12 cellular contexts compared by ENCODE assay signal in genomic region chr3:73580343-73580742, GRCh38. TPM values are rescaled to one million over a fixed set of nuclear protein-coding genes. Genes with fewer than 3 reads are reported as not detected.
DNase-seq lines count a peak whose midpoint lies in the region; ATAC-seq and TF ChIP-seq lines count a peak whose summit lies in the region.
"Had no signal": no experiment of that assay in that cellular context is flagged by ENCODE, and none has a peak within 500 bp of the region (broad histone marks: within the 10 kb centered on the region; RNA-seq: fewer than 3 reads in every experiment).

No MANE protein-coding gene starts in this region.

- peak overlapping the region; percentile 53 for H3K27ac ChIP-seq in rectal smooth muscle tissue (ENCODE audit: low read depth, low read length)
- H3K27ac ChIP-seq: thyroid gland had no signal

- intact Hi-C loops in activated CD8-positive, alpha-beta T cell treated with anti-CD3 and anti-CD28 coated beads for 36 hours (cut with micrococcal nuclease): no loop called here
- intact Hi-C loops in posterior cingulate gyrus (cut with DNase I): no loop called here

- H3K36me3 Mint-ChIP-seq in activated CD8-positive, alpha-beta T cell treated with anti-CD3 and anti-CD28 coated beads for 36 hours (ENCODE audit: low read depth): no peaks in the 10 kb centered on the region
- no peaks in the 10 kb centered on the region for H3K36me3 Mint-ChIP-seq in activated CD8-positive, alpha-beta T cell treated with anti-CD3 and anti-CD28 coated beads, Interleukin-2, amount 10 ng/mL, durations not matched to agents 7 days and 5 days (ENCODE audit: low read depth)
- H3K36me3 Mint-ChIP-seq: activated naive CD8-positive, alpha-beta T cell; immature natural killer cell had no signal

- no peak for TF ChIP-seq CTCF in activated CD8-positive, alpha-beta T cell treated with anti-CD3 and anti-CD28 coated beads for 36 hours (IDR thresholded peaks at IDR 0.05)
- TF ChIP-seq CTCF in epithelial cell of esophagus (IDR thresholded peaks at IDR 0.05; ENCODE audit: insufficient read depth, low read depth, low read length, missing control alignments): no peak

- no peak overlapping the region for H3K9ac ChIP-seq in rectal smooth muscle tissue (ENCODE audit: low read length)

- H3K4me1 Mint-ChIP-seq in activated CD8-positive, alpha-beta T cell treated with anti-CD3 and anti-CD28 coated beads for 36 hours (ENCODE audit: low read depth): no peaks in the 10 kb centered on the region
- H3K4me1 Mint-ChIP-seq in activated CD8-positive, alpha-beta T cell treated with anti-CD3 and anti-CD28 coated beads, Interleukin-2, amount 10 ng/mL, durations not matched to agents 7 days and 5 days (ENCODE audit: low read depth): no peaks in the 10 kb centered on the region
- H3K4me1 Mint-ChIP-seq: immature natural killer cell had no signal

- H3K27ac Mint-ChIP-seq in activated CD8-positive, alpha-beta T cell treated with anti-CD3 and anti-CD28 coated beads for 36 hours: no peak overlapping the region
- H3K27ac Mint-ChIP-seq in activated CD8-positive, alpha-beta T cell treated with anti-CD3 and anti-CD28 coated beads, Interleukin-2, amount 10 ng/mL, durations not matched to agents 7 days and 5 days: no peak overlapping the region
- H3K27ac Mint-ChIP-seq: activated naive CD8-positive, alpha-beta T cell; immature natural killer cell had no signal

- peaks cover 32% of the 10 kb centered on the region for H3K4me1 ChIP-seq in rectal smooth muscle tissue (ENCODE audit: control insufficient read depth, insufficient read depth, low read length)
- H3K4me1 ChIP-seq: thyroid gland had no signal

- no peak overlapping the region for H3K4me3 Mint-ChIP-seq in activated CD8-positive, alpha-beta T cell treated with anti-CD3 and anti-CD28 coated beads for 36 hours
- H3K4me3 Mint-ChIP-seq in activated CD8-positive, alpha-beta T cell treated with anti-CD3 and anti-CD28 coated beads, Interleukin-2, amount 10 ng/mL, durations not matched to agents 7 days and 5 days: no peak overlapping the region
- H3K4me3 Mint-ChIP-seq: activated naive CD8-positive, alpha-beta T cell; immature natural killer cell had no signal

- H3K36me3 ChIP-seq in rectal smooth muscle tissue (ENCODE audit: control insufficient read depth, insufficient read depth, low read length): no peaks in the 10 kb centered on the region
- H3K36me3 ChIP-seq: thyroid gland had no signal

- ATAC-seq in activated CD8-positive, alpha-beta T cell treated with anti-CD3 and anti-CD28 coated beads for 36 hours: no peak
- no peak for ATAC-seq in activated CD8-positive, alpha-beta T cell treated with anti-CD3 and anti-CD28 coated beads, Interleukin-2, amount 10 ng/mL, durations not matched to agents 7 days and 5 days
- no peak for ATAC-seq in HG03354 (IDR thresholded peaks at IDR 0.05; ENCODE audit: poor library complexity, severe bottlenecking, unreplicated experiment)

- H3K27me3 Mint-ChIP-seq in activated CD8-positive, alpha-beta T cell treated with anti-CD3 and anti-CD28 coated beads for 36 hours: no peaks in the 10 kb centered on the region
- H3K27me3 Mint-ChIP-seq in activated CD8-positive, alpha-beta T cell treated with anti-CD3 and anti-CD28 coated beads, Interleukin-2, amount 10 ng/mL, durations not matched to agents 7 days and 5 days (ENCODE audit: low read depth): no peaks in the 10 kb centered on the region

- DNase-seq in activated CD8-positive, alpha-beta T cell treated with anti-CD3 and anti-CD28 coated beads for 36 hours: peak; percentile 8
- DNase-seq in activated CD8-positive, alpha-beta T cell treated with anti-CD3 and anti-CD28 coated beads, Interleukin-2, amount 10 ng/mL, durations not matched to agents 7 days and 5 days: no peak
- DNase-seq in NCI-H2107 treated with DMSO at 0.1 percent for 48 hours (lab: John Stamatoyannopoulos, UW; ENCODE audit: unreplicated experiment) (peak; percentile 8), epithelial cell of esophagus (ENCODE audit: low read depth) (peak; percentile 100), posterior cingulate gyrus (no peak), NK-92 (lab: John Stamatoyannopoulos, UW; ENCODE audit: unreplicated experiment) (no peak)
- DNase-seq: immature natural killer cell, NCI-H1436 treated with DMSO at 0.1 percent for 48 hours, thyroid gland had no signal

- no peak overlapping the region for H3K4me3 ChIP-seq in epithelial cell of esophagus (ENCODE audit: low read length)
- no peak overlapping the region for H3K4me3 ChIP-seq in rectal smooth muscle tissue (ENCODE audit: low read length)
- H3K4me3 ChIP-seq: thyroid gland had no signal

- no peaks in the 10 kb centered on the region for H3K27me3 ChIP-seq in rectal smooth muscle tissue (ENCODE audit: control insufficient read depth, insufficient read depth, low read length)
- H3K27me3 ChIP-seq: thyroid gland had no signal

- CTCF ChIA-PET in activated CD8-positive, alpha-beta T cell treated with anti-CD3 and anti-CD28 coated beads for 36 hours (lab: Charles Lee): interaction anchor here (0.6 kb wide), 1 partner anchor 14 kb away, joined by 3 read pairs; no protein-coding TSS in a partner anchor
- CTCF ChIA-PET in activated CD8-positive, alpha-beta T cell treated with anti-CD3 and anti-CD28 coated beads, Interleukin-2, amount 10 ng/mL, durations not matched to agents 7 days and 5 days (lab: Charles Lee): no interaction called here

- no peaks in the 10 kb centered on the region for H3K9me3 Mint-ChIP-seq in activated CD8-positive, alpha-beta T cell treated with anti-CD3 and anti-CD28 coated beads for 36 hours
- no peaks in the 10 kb centered on the region for H3K9me3 Mint-ChIP-seq in activated CD8-positive, alpha-beta T cell treated with anti-CD3 and anti-CD28 coated beads, Interleukin-2, amount 10 ng/mL, durations not matched to agents 7 days and 5 days (ENCODE audit: insufficient read depth)

- POLR2A ChIA-PET in activated CD8-positive, alpha-beta T cell treated with anti-CD3 and anti-CD28 coated beads for 36 hours (lab: Charles Lee): no interaction called here
- POLR2A ChIA-PET in activated CD8-positive, alpha-beta T cell treated with anti-CD3 and anti-CD28 coated beads, Interleukin-2, amount 10 ng/mL, durations not matched to agents 7 days and 5 days (lab: Charles Lee): no interaction called here

RNA-seq across cellular contexts. Expression of gene PDZRN3, which starts 44.4 kb away (rescaled TPM):
- not detected for total RNA-seq in activated CD8-positive, alpha-beta T cell treated with anti-CD3 and anti-CD28 coated beads for 36 hours
- total RNA-seq in activated CD8-positive, alpha-beta T cell treated with anti-CD3 and anti-CD28 coated beads, Interleukin-2, amount 10 ng/mL, durations not matched to agents 7 days and 5 days: not detected

Comparison
In these comparisons a context has a peak if more than half of its experiments do, and no peak if none do; other contexts are left out.
1. DNase-seq: peak in activated CD8-positive, alpha-beta T cell treated with anti-CD3 and anti-CD28 coated beads for 36 hours (single experiment), NCI-H2107 treated with DMSO at 0.1 percent for 48 hours (single experiment) and epithelial cell of esophagus (single experiment); none in activated CD8-positive, alpha-beta T cell treated with anti-CD3 and anti-CD28 coated beads, Interleukin-2, amount 10 ng/mL, durations not matched to agents 7 days and 5 days (single experiment), posterior cingulate gyrus (0 of 10) and NK-92 (single experiment).